13 cellular contexts compared by ENCODE assay signal in the genomic region with DNA sequence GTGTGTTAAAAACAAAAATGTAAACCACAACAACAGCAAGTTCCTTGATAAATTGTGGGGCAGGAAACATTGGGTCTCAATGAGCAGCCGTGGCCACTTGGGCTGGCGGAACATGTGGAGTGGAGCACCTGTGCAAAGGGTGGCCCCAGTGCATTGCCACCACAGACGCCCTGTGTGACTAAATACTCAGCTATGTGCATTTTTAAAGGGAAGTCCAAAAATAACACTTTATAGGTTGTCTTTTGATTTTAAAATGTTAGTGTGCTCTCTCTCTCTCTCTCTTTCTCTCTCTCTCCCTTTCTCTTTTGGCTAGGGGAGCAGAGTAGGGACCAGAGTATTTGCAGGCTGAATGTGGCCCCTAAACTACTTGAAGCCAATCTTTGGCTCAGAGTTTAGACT.
DNase-seq lines count a peak whose midpoint lies in the region; ATAC-seq and TF ChIP-seq lines count a peak whose summit lies in the region.
"Had no signal": no experiment of that assay in that cellular context is flagged by ENCODE, and none has a peak within 500 bp of the region (broad histone marks: within the 10 kb centered on the region; RNA-seq: fewer than 3 reads in every experiment).

No MANE protein-coding gene starts in this region.

- no peaks in the 10 kb centered on the region for H3K27me3 ChIP-seq in effector memory CD4-positive, alpha-beta T cell (replicated peaks; ENCODE audit: control insufficient read depth, insufficient read depth, low read length, poor library complexity, severe bottlenecking)
- H3K27me3 ChIP-seq: testis had no signal

- H3K4me3 ChIP-seq in effector memory CD4-positive, alpha-beta T cell (ENCODE audit: insufficient read depth, low read depth, low read length, poor library complexity, severe bottlenecking) = no peak overlapping the region
- H3K4me3 ChIP-seq: HAP-1, testis had no signal

- H3K4me1 Mint-ChIP-seq in T-helper 17 cell = peaks cover 28% of the 10 kb centered on the region
- H3K4me1 Mint-ChIP-seq in natural killer cell = peaks cover 49 to 61% of the 10 kb centered on the region in 2 donors

- H3K27ac ChIP-seq in effector memory CD4-positive, alpha-beta T cell (ENCODE audit: insufficient read depth, low read length, poor library complexity, severe bottlenecking) = no peak overlapping the region
- H3K27ac ChIP-seq: testis had no signal

- DNase-seq in T-helper 17 cell (no peak), natural killer cell (no peak), SHP77 (lab: John Stamatoyannopoulos, UW) (no peak)
- DNase-seq in effector memory CD4-positive, alpha-beta T cell = no peak
- DNase-seq in NK-92 treated with Interleukin-12 subunit alpha and Interleukin-12 subunit beta, amount 100 ng/mL, for 24 hours (lab: John Stamatoyannopoulos, UW) = no peak
- DNase-seq: left ventricle myocardium superior, NCI-H2029, posterior cingulate gyrus, SHP77 treated with DMSO at 0.1 percent for 48 hours, testis had no signal

- no peaks in the 10 kb centered on the region for H3K36me3 ChIP-seq in effector memory CD4-positive, alpha-beta T cell (ENCODE audit: control insufficient read depth, insufficient read depth, low read length)
- H3K36me3 ChIP-seq: HAP-1 had no signal

- peak overlapping the region; percentile 95 for H3K27ac Mint-ChIP-seq in T-helper 17 cell
- peak overlapping the region; percentile 76 to 88 for H3K27ac Mint-ChIP-seq in natural killer cell

- no peak overlapping the region for H3K4me3 Mint-ChIP-seq in T-helper 17 cell
- peak overlapping the region; percentile 45 for H3K4me3 Mint-ChIP-seq in natural killer cell

- TF ChIP-seq CTCF in natural killer cell (IDR thresholded peaks at IDR 0.05) = no peak

- ATAC-seq in GM18498 (IDR thresholded peaks at IDR 0.05; ENCODE audit: unreplicated experiment) (peak; percentile 53), HG02885 (IDR thresholded peaks at IDR 0.05; ENCODE audit: poor library complexity, unreplicated experiment) (peak; percentile 51), T-helper 17 cell (no peak), natural killer cell (peak in 2 of 3 donors; percentile 13 to 14)
- ATAC-seq: left ventricle myocardium superior had no signal

- H3K27me3 Mint-ChIP-seq in T-helper 17 cell (no peaks in the 10 kb centered on the region), natural killer cell (ENCODE audit: low read depth in 2 of 2) (no peaks in the 10 kb centered on the region)

- intact Hi-C loops in natural killer cell (cut with micrococcal nuclease) = no loop called here

- no peaks in the 10 kb centered on the region for H3K9me3 ChIP-seq in T-helper 17 cell (ENCODE audit: control insufficient read depth, low read length, poor library complexity, severe bottlenecking)
- H3K9me3 ChIP-seq in effector memory CD4-positive, alpha-beta T cell (ENCODE audit: control insufficient read depth, low read length) = no peaks in the 10 kb centered on the region
- H3K9me3 ChIP-seq: HAP-1, testis had no signal

- H3K4me1 ChIP-seq in effector memory CD4-positive, alpha-beta T cell (ENCODE audit: control insufficient read depth, insufficient read depth, low read length, poor library complexity, severe bottlenecking) = peaks cover 11% of the 10 kb centered on the region
- H3K4me1 ChIP-seq: testis had no signal

- H3K9me3 Mint-ChIP-seq in natural killer cell = peaks cover 3 to 4% of the 10 kb centered on the region in 2 donors

- H3K36me3 Mint-ChIP-seq in T-helper 17 cell (ENCODE audit: low read depth) (no peaks in the 10 kb centered on the region), natural killer cell (no peaks in the 10 kb centered on the region)
